11 cellular contexts compared by ENCODE assay signal in the genomic region with DNA sequence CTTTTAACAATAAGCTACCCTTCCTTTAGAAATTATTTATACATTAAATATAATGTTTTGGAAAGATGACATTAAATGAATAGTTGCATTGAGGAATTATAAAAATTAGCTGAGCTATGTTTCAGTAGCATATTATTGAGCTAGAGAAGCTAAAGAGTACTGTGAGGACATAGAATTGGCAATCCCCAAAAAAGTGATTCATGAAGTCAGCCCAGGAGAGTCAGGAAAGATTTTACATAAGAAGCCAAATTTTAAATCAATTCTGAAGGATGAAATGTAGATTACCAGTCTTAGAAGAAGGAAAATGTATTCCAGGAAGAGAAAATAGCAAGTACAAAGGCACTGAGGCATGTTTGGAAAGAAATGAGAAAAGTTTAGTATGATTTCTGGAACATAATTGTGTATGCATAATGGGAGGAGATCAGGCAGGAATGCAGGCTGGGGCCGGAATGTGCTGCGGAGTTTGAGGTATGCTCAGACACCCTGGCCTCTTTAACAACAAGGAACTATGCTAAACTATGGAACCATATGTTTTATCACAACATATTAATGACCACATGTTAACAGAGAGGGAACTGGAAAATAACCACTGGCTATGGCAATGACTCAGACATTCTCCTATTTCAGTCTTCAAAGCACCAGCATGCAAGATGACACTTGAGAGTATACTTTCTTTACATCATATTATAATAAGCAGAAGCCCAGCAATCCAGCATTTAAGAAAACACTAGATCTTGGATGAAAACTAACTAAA.
DNase-seq lines count a peak whose midpoint lies in the region; ATAC-seq, FAIRE-seq and TF ChIP-seq lines count a peak whose summit lies in the region.
"Had no signal": no experiment of that assay in that cellular context is flagged by ENCODE, and none has a peak within 500 bp of the region (broad histone marks: within the 10 kb centered on the region; RNA-seq: fewer than 3 reads in every experiment).

No MANE protein-coding gene starts in this region.

- no peaks in the 10 kb centered on the region for H3K36me3 Mint-ChIP-seq in osteocyte (ENCODE audit: unreplicated experiment)

- H3K4me1 Mint-ChIP-seq in osteocyte (ENCODE audit: unreplicated experiment): peaks cover 68% of the 10 kb centered on the region
- H3K4me1 Mint-ChIP-seq: activated naive CD8-positive, alpha-beta T cell treated with anti-CD3 and anti-CD28 coated beads, Interleukin-2, amount 50 U/mL, for 24 hours had no signal

- no peaks in the 10 kb centered on the region for H3K27me3 Mint-ChIP-seq in osteocyte (ENCODE audit: unreplicated experiment)

- H3K9me3 Mint-ChIP-seq in osteocyte (ENCODE audit: unreplicated experiment): no peaks in the 10 kb centered on the region
- H3K9me3 Mint-ChIP-seq: activated naive CD8-positive, alpha-beta T cell treated with anti-CD3 and anti-CD28 coated beads, Interleukin-2, amount 50 U/mL, for 24 hours had no signal

- DNase-seq in bronchial epithelial cell (ENCODE audit: low read depth) (peak; percentile 90), osteocyte (ENCODE audit: extremely low spot score, unreplicated experiment) (no peak), HT-29 (ENCODE audit: low spot score) (no peak), hypothalamus (lab: John Stamatoyannopoulos, UW) (no peak), NCI-H82 treated with DMSO at 0.1 percent for 48 hours (lab: John Stamatoyannopoulos, UW; ENCODE audit: unreplicated experiment) (no peak), NCI-H1417 (lab: John Stamatoyannopoulos, UW) (no peak)
- DNase-seq: activated CD4-positive, alpha-beta T cell treated with anti-CD3 and anti-CD28 coated beads for 1 hour; activated naive CD8-positive, alpha-beta T cell treated with anti-CD3 and anti-CD28 coated beads, Interleukin-2, amount 50 U/mL, for 24 hours; occipital lobe had no signal

- peak overlapping the region; percentile 39 for H3K4me3 Mint-ChIP-seq in osteocyte (ENCODE audit: unreplicated experiment)
- H3K4me3 Mint-ChIP-seq: activated naive CD8-positive, alpha-beta T cell treated with anti-CD3 and anti-CD28 coated beads, Interleukin-2, amount 50 U/mL, for 24 hours had no signal

- no peaks in the 10 kb centered on the region for H3K36me3 ChIP-seq in bronchial epithelial cell (ENCODE audit: control insufficient read depth, insufficient read depth, low read length)

- ATAC-seq in GM18858 (IDR thresholded peaks at IDR 0.05; ENCODE audit: unreplicated experiment) (peak; percentile 55), HG03442 (IDR thresholded peaks at IDR 0.05; ENCODE audit: unreplicated experiment) (peak; percentile 42)
- ATAC-seq: activated naive CD8-positive, alpha-beta T cell treated with anti-CD3 and anti-CD28 coated beads, Interleukin-2, amount 50 U/mL, for 24 hours had no signal

- TF ChIP-seq CTCF in bronchial epithelial cell (IDR thresholded peaks at IDR 0.05; ENCODE audit: insufficient read depth, low read length, severe bottlenecking) (no peak), osteocyte (IDR thresholded peaks at IDR 0.05) (no peak)

- no peaks in the 10 kb centered on the region for H3K27me3 ChIP-seq in bronchial epithelial cell (ENCODE audit: control insufficient read depth, insufficient read depth, low read length)

- no peak overlapping the region for H3K4me3 ChIP-seq in bronchial epithelial cell (ENCODE audit: low read depth, low read length)

- H3K27ac Mint-ChIP-seq in osteocyte (ENCODE audit: unreplicated experiment): peak overlapping the region; percentile 91
- H3K27ac Mint-ChIP-seq: activated naive CD8-positive, alpha-beta T cell treated with anti-CD3 and anti-CD28 coated beads, Interleukin-2, amount 50 U/mL, for 24 hours had no signal

- FAIRE-seq in bronchial epithelial cell (lab: Jason Lieb, UNC): no peak
